In genomic region chr10:63388421-63389031, GRCh38 we compare ENCODE assay signal across 10 cellular contexts.
DNase-seq lines count a peak whose midpoint lies in the region; ATAC-seq and TF ChIP-seq lines count a peak whose summit lies in the region.
"Had no signal": no experiment of that assay in that cellular context is flagged by ENCODE, and none has a peak within 500 bp of the region (broad histone marks: within the 10 kb centered on the region; RNA-seq: fewer than 3 reads in every experiment).

No MANE protein-coding gene starts in this region.

- no peaks in the 10 kb centered on the region for H3K27me3 Mint-ChIP-seq in CD4-positive, CD25-positive, alpha-beta regulatory T cell
- no peaks in the 10 kb centered on the region for H3K27me3 Mint-ChIP-seq in central memory CD8-positive, alpha-beta T cell
- H3K27me3 Mint-ChIP-seq in mesothelial cell of epicardium (ENCODE audit: low read depth), result no peaks in the 10 kb centered on the region

- no peak overlapping the region for H3K27ac ChIP-seq in CD4-positive, CD25-positive, alpha-beta regulatory T cell (ENCODE audit: insufficient read depth, low read length, poor library complexity, severe bottlenecking)
- H3K27ac ChIP-seq: testis had no signal

- H3K4me1 Mint-ChIP-seq in CD4-positive, CD25-positive, alpha-beta regulatory T cell, result peaks cover 40 to 73% (median 55%) of the 10 kb centered on the region in 4 donors
- H3K4me1 Mint-ChIP-seq in central memory CD8-positive, alpha-beta T cell, result peaks cover 70% of the 10 kb centered on the region
- no peaks in the 10 kb centered on the region for H3K4me1 Mint-ChIP-seq in mesothelial cell of epicardium

- H3K9me3 Mint-ChIP-seq in CD4-positive, CD25-positive, alpha-beta regulatory T cell, result peaks cover 0 to 22% (median 7%) of the 10 kb centered on the region in 7 donors
- no peaks in the 10 kb centered on the region for H3K9me3 Mint-ChIP-seq in central memory CD8-positive, alpha-beta T cell
- peaks cover 59% of the 10 kb centered on the region for H3K9me3 Mint-ChIP-seq in mesothelial cell of epicardium

- H3K9me3 ChIP-seq in CD4-positive, CD25-positive, alpha-beta regulatory T cell (ENCODE audit: control insufficient read depth in 2 of 2, low read length in 2 of 2), result no peaks in the 10 kb centered on the region
- H3K9me3 ChIP-seq: testis had no signal

- H3K27me3 ChIP-seq in CD4-positive, CD25-positive, alpha-beta regulatory T cell (ENCODE audit: control insufficient read depth, insufficient read depth, low read length), result no peaks in the 10 kb centered on the region
- H3K27me3 ChIP-seq: testis had no signal

- no peak for ATAC-seq in CD4-positive, CD25-positive, alpha-beta regulatory T cell (ENCODE audit: low read depth in 2 of 2)
- peak; percentile 50 for ATAC-seq in GM19035 (IDR thresholded peaks at IDR 0.05; ENCODE audit: unreplicated experiment)
- ATAC-seq in central memory CD8-positive, alpha-beta T cell (replicated peaks; ENCODE audit: extremely low read depth, poor library complexity, severe bottlenecking), result peak; percentile 84
- ATAC-seq in HG03039 (IDR thresholded peaks at IDR 0.05; ENCODE audit: unreplicated experiment), result no peak
- ATAC-seq in esophagus mucosa, result no peak

- H3K4me1 ChIP-seq in CD4-positive, CD25-positive, alpha-beta regulatory T cell (ENCODE audit: control insufficient read depth, insufficient read depth, low read length, poor library complexity, severe bottlenecking), result peaks cover 18% of the 10 kb centered on the region

- peak overlapping the region; percentile 15 to 83 (median 42) for H3K27ac Mint-ChIP-seq in CD4-positive, CD25-positive, alpha-beta regulatory T cell
- H3K27ac Mint-ChIP-seq in central memory CD8-positive, alpha-beta T cell (ENCODE audit: low read depth), result peak overlapping the region; percentile 14
- H3K27ac Mint-ChIP-seq in mesothelial cell of epicardium, result no peak overlapping the region

- peak overlapping the region; percentile 21 to 68 (median 46) for H3K4me3 Mint-ChIP-seq in CD4-positive, CD25-positive, alpha-beta regulatory T cell
- peak overlapping the region; percentile 67 for H3K4me3 Mint-ChIP-seq in central memory CD8-positive, alpha-beta T cell
- H3K4me3 Mint-ChIP-seq in mesothelial cell of epicardium, result no peak overlapping the region

- peaks cover 26% of the 10 kb centered on the region for H3K36me3 Mint-ChIP-seq in CD4-positive, CD25-positive, alpha-beta regulatory T cell
- peaks cover 4% of the 10 kb centered on the region for H3K36me3 Mint-ChIP-seq in central memory CD8-positive, alpha-beta T cell (ENCODE audit: insufficient read depth)
- H3K36me3 Mint-ChIP-seq in mesothelial cell of epicardium, result peaks cover 52% of the 10 kb centered on the region

- H3K4me3 ChIP-seq in CD4-positive, CD25-positive, alpha-beta regulatory T cell (ENCODE audit: low read depth, low read length), result peak overlapping the region; percentile 70
- H3K4me3 ChIP-seq: testis had no signal

- peak in 2 of 3 donors; percentile 27 to 37 for DNase-seq in CD4-positive, CD25-positive, alpha-beta regulatory T cell
- peak; percentile 59 for DNase-seq in M059J (ENCODE audit: low read depth)
- DNase-seq in central memory CD8-positive, alpha-beta T cell (ENCODE audit: low spot score in 2 of 2), result no peak
- DNase-seq in mesothelial cell of epicardium (ENCODE audit: low spot score in 2 of 2, unreplicated experiment in 2 of 2), result no peak
- no peak for DNase-seq in OCI-M2 (lab: John Stamatoyannopoulos, UW; ENCODE audit: unreplicated experiment)
- DNase-seq: Right ventricle myocardium superior, testis had no signal

- H3K36me3 ChIP-seq in CD4-positive, CD25-positive, alpha-beta regulatory T cell (ENCODE audit: control insufficient read depth, insufficient read depth, low read length), result no peaks in the 10 kb centered on the region

- no peak for TF ChIP-seq CTCF in mesothelial cell of epicardium (IDR thresholded peaks at IDR 0.05; ENCODE audit: unreplicated experiment)

Comparison
In these comparisons a context has a peak if more than half of its experiments do, and no peak if none do; other contexts are left out.
1. ATAC-seq: peak in GM19035 (single experiment) and central memory CD8-positive, alpha-beta T cell (single experiment); none in CD4-positive, CD25-positive, alpha-beta regulatory T cell (0 of 2), HG03039 (single experiment) and esophagus mucosa (single experiment).
2. DNase-seq: peak in CD4-positive, CD25-positive, alpha-beta regulatory T cell (2 of 3) and M059J (single experiment); none in central memory CD8-positive, alpha-beta T cell (0 of 2), mesothelial cell of epicardium (0 of 2) and OCI-M2 (single experiment).